Comparison of ENCODE assay signal across 1 cellular context in genomic region chr1:89023026-89023425, GRCh38.
TF ChIP-seq lines count a peak whose summit lies in the region.

No MANE protein-coding gene starts in this region.

TF ChIP-seq in WTC11, 78 proteins besides CTCF, POLR2A, EP300 and RAD21 (continued from another document):
- TF ChIP-seq, protein P1, sequence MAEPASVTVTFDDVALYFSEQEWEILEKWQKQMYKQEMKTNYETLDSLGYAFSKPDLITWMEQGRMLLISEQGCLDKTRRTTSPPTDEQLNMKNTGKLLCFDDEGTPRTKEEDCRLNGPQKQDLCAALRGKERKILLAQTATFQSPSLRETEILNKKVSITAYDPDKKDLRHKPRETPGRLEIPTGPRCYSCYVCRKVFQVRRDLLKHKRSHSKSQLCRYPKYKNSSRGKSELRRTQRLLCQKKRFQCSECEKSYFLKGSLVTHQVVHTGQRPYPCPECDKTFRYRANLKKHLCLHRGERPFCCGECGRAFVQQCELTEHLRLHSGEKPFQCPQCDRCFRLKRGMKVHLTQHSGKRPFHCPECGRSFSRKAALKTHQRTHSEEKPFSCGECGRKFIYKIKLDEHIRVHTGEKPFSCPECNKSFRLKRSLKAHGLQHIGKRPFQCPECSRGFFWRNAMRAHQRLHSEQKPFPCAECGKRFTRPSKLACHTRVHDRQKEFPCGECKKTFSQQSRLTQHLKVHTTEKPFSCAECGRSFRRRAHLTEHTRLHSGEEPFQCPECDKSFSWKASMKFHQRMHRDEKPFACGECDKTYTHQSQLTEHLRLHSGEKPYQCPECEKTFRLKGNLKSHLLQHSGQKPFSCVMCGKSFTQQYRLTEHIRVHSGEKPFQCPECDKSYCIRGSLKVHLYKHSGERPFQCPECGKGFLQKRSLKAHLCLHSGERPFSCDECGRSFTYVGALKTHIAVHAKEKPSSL (CRISPR knock-in tag; conservative IDR thresholded peaks at IDR 0.05): no peak
- TF ChIP-seq ATF3 (CRISPR knock-in tag; conservative IDR thresholded peaks at IDR 0.05): no peak
- no peak for TF ChIP-seq ZNF512 (CRISPR knock-in tag; IDR thresholded peaks at IDR 0.05; ENCODE audit: borderline replicate concordance)
- no peak for TF ChIP-seq GRHL2 (CRISPR knock-in tag; IDR thresholded peaks at IDR 0.05; ENCODE audit: insufficient replicate concordance, severe bottlenecking)
